Comparison of ENCODE assay signal across 30 cellular contexts in genomic region chr20:36818831-36819230, GRCh38. TPM values are rescaled to one million over a fixed set of nuclear protein-coding genes. Genes with fewer than 3 reads are reported as not detected.
DNase-seq lines count a peak whose midpoint lies in the region; ATAC-seq, FAIRE-seq and TF ChIP-seq lines count a peak whose summit lies in the region.
"Had no signal": no experiment of that assay in that cellular context is flagged by ENCODE, and none has a peak within 500 bp of the region (broad histone marks: within the 10 kb centered on the region; RNA-seq: fewer than 3 reads in every experiment).

No MANE protein-coding gene starts in this region.

- H3K9me3 ChIP-seq in endothelial cell of umbilical vein (replicated peaks; ENCODE audit: control insufficient read depth, insufficient read depth, low read length): no peaks in the 10 kb centered on the region
- H3K9me3 ChIP-seq: left lung, Peyer's patch, right atrium auricular region, suprapubic skin had no signal

- CTCF ChIA-PET in endothelial cell of umbilical vein (lab: Charles Lee): interaction anchor here (1.2 to 4.5 kb wide), 5 partner anchors 10 to 68 kb away, joined by 3 to 40 read pairs (median 4); a partner anchor contains a TSS

- dilution Hi-C loops in endothelial cell of umbilical vein (cut with MboI; ENCODE audit: extremely low pct_ligation_motif_present, low sequenced_read_pairs): no loop called here

- no peaks in the 10 kb centered on the region for H4K20me1 ChIP-seq in endothelial cell of umbilical vein (replicated peaks; ENCODE audit: control insufficient read depth, extremely low read depth, insufficient read depth, low read length)

- POLR2A ChIA-PET in endothelial cell of umbilical vein (lab: Charles Lee): no interaction called here

- BruUV-seq in endothelial cell of umbilical vein (replicated peaks; lab: Mats Ljungman, UMichigan): no TSS peak

- intact Hi-C loops in endothelial cell of umbilical vein (cut with micrococcal nuclease) (no loop called here), left colon (cut with DNase I, micrococcal nuclease) (no loop called here)

- H3K27me3 ChIP-seq in endothelial cell of umbilical vein (ENCODE audit: control insufficient read depth in 2 of 2, insufficient read depth in 2 of 2, low read length in 2 of 2): no peaks in the 10 kb centered on the region
- H3K27me3 ChIP-seq: brain microvascular endothelial cell, left lung, Peyer's patch, right atrium auricular region, suprapubic skin had no signal

- H3K36me3 ChIP-seq in endothelial cell of umbilical vein (ENCODE audit: control insufficient read depth in 2 of 2, extremely low read depth in 1 of 2, insufficient read depth in 2 of 2, low read length in 2 of 2): peaks cover 8 to 23% of the 10 kb centered on the region in 2 experiments

- H3K4me3 ChIP-seq in LNCaP clone FGC (ENCODE audit: low read depth, low read length) (no peak overlapping the region), endothelial cell of umbilical vein (replicated peaks in 1 of 3; ENCODE audit: insufficient read depth in 1 of 3, low read depth in 1 of 3, low read length in 3 of 3) (no peak overlapping the region)
- H3K4me3 ChIP-seq: left lung, Peyer's patch, right atrium auricular region, suprapubic skin had no signal

- H3K4me2 ChIP-seq in endothelial cell of umbilical vein (ENCODE audit: insufficient read depth, low read length): no peak overlapping the region

- H3K9me1 ChIP-seq in endothelial cell of umbilical vein (replicated peaks; ENCODE audit: control insufficient read depth, extremely low read depth, insufficient read depth, low read length): no peaks in the 10 kb centered on the region

- H3K4me1 ChIP-seq in endothelial cell of umbilical vein (ENCODE audit: control insufficient read depth, extremely low read depth, insufficient read depth, low read length): peaks cover 2% of the 10 kb centered on the region
- H3K4me1 ChIP-seq: Peyer's patch had no signal

- no peak overlapping the region for H3K9ac ChIP-seq in endothelial cell of umbilical vein (replicated peaks; ENCODE audit: extremely low read depth, insufficient read depth, low read length)

- no peak for TF ChIP-seq POLR2A in endothelial cell of umbilical vein (IDR thresholded peaks at IDR 0.05; ENCODE audit: low read depth, low read length)

- no peak overlapping the region for H2AFZ ChIP-seq in endothelial cell of umbilical vein (ENCODE audit: low read depth, low read length)

- DNase-seq in LNCaP clone FGC (ENCODE audit: low read depth) (peak; percentile 41), NCI-H2196 (lab: John Stamatoyannopoulos, UW; ENCODE audit: unreplicated experiment) (peak; percentile 69), endothelial cell of umbilical vein (ENCODE audit: low read depth, low spot score) (peak; percentile 36), retina (no peak), NCI-H2227 (lab: John Stamatoyannopoulos, UW; ENCODE audit: unreplicated experiment) (no peak), left colon (no peak)
- DNase-seq: ACHN; activated CD8-positive, alpha-beta memory T cell treated with anti-CD3 and anti-CD28 coated beads for 24 hours; activated T-cell treated with anti-CD3 and anti-CD28 coated beads, Interleukin-2, amount 50 U/mL, for 4 hours; brain microvascular endothelial cell; effector CD8-positive, alpha-beta T cell; foreskin melanocyte; left lung; midbrain; MM.1S; naive thymus-derived CD8-positive, alpha-beta T cell; Peyer's patch; stimulated activated CD4-positive, alpha-beta T cell treated with anti-CD3 and anti-CD28 coated beads, Interleukin-4, amount 100 ng/mL, for 1 hour; T-helper 1 cell had no signal

- ATAC-seq in GM19023 (IDR thresholded peaks at IDR 0.05; ENCODE audit: unreplicated experiment) (no peak), left colon (no peak)
- ATAC-seq: activated T-cell treated with anti-CD3 and anti-CD28 coated beads, Interleukin-2, amount 50 U/mL, for 4 hours; naive thymus-derived CD8-positive, alpha-beta T cell; stimulated activated memory B cell treated with anti-CD40 and anti-IgM and Interleukin-4, amounts not matched to agents 10 μg/mL and 1 μg/mL and 100 μg/mL, for 72 hours had no signal

- H3K27ac ChIP-seq in 22Rv1: peak overlapping the region; percentile 37
- no peak overlapping the region for H3K27ac ChIP-seq in endothelial cell of umbilical vein (ENCODE audit: insufficient read depth, low read depth, low read length)
- H3K27ac ChIP-seq: brain microvascular endothelial cell, left lung, Peyer's patch, suprapubic skin had no signal

- H3K79me2 ChIP-seq in endothelial cell of umbilical vein (ENCODE audit: control insufficient read depth, insufficient read depth, low read length): peaks cover under 1% of the 10 kb centered on the region

- TF ChIP-seq CTCF in 22Rv1 (IDR thresholded peaks at IDR 0.05) (no peak), LNCaP clone FGC (IDR thresholded peaks at IDR 0.05; ENCODE audit: control insufficient read depth, extremely low read depth, insufficient read depth) (no peak), endothelial cell of umbilical vein (IDR thresholded peaks at IDR 0.05; ENCODE audit: extremely low read depth in 1 of 2, insufficient read depth in 1 of 2, low read depth in 1 of 2, low read length in 2 of 2) (no peak)

- peak; percentile 55 for FAIRE-seq in endothelial cell of umbilical vein (lab: Jason Lieb, UNC)
- FAIRE-seq: urothelium cell line had no signal

TF ChIP-seq in endothelial cell of umbilical vein, 7 proteins besides CTCF, POLR2A, EP300 and RAD21:
- TF ChIP-seq FOS (IDR thresholded peaks at IDR 0.05; ENCODE audit: borderline replicate concordance, insufficient read depth, low read length) (no peak), EZH2 (IDR thresholded peaks at IDR 0.05; ENCODE audit: borderline replicate concordance, low read depth, low read length, severe bottlenecking) (no peak), GATA2 (IDR thresholded peaks at IDR 0.05; ENCODE audit: insufficient read depth, insufficient read length, low read depth, low read length) (no peak), MAX (IDR thresholded peaks at IDR 0.05; ENCODE audit: insufficient read depth, insufficient read length) (no peak), JUN (IDR thresholded peaks at IDR 0.05; ENCODE audit: borderline replicate concordance, insufficient read depth, insufficient read length, low read depth) (no peak), POLR2AphosphoS5 (IDR thresholded peaks at IDR 0.05; ENCODE audit: insufficient read depth, low read depth, low read length) (no peak), MYC (IDR thresholded peaks at IDR 0.05; ENCODE audit: low read depth, low read length) (no peak)

RNA-seq across cellular contexts. Expression of gene DSN1, which starts 45.3 kb away (rescaled TPM):
- total RNA-seq in endothelial cell of umbilical vein: 24.4 and 25.0 TPM in 2 replicates
- 8.4 and 11.0 TPM in 2 replicates for polyA plus RNA-seq in endothelial cell of umbilical vein
- polyA plus RNA-seq in endothelial cell of umbilical vein (2011; cell fraction: cytosol; rRNA removed): 19.3 and 19.9 TPM in 2 replicates
- polyA plus RNA-seq in endothelial cell of umbilical vein (2011; cell fraction: nucleus; rRNA removed): 14.6 and 21.5 TPM in 2 replicates
- polyA plus RNA-seq in endothelial cell of umbilical vein (2012): 14.0 and 19.3 TPM in 2 replicates
- polyA minus RNA-seq in endothelial cell of umbilical vein: 9.1 and 12.0 TPM in 2 replicates
- polyA minus RNA-seq in endothelial cell of umbilical vein (2011; cell fraction: cytosol; rRNA and poly(A)+ RNA removed): 17.6 TPM
- 10.7 and 11.1 TPM in 2 replicates for polyA minus RNA-seq in endothelial cell of umbilical vein (2011; cell fraction: nucleus; rRNA and poly(A)+ RNA removed)
- total RNA-seq in left colon: 1 to 10 TPM; 6.3 to 6.8 TPM

RNA-seq across cellular contexts. Expression of gene TLDC2, which starts 57.1 kb away (rescaled TPM):
- total RNA-seq in endothelial cell of umbilical vein (not detected in 2 replicates), left colon (10 to 100 TPM; 25.2 to 27.7 TPM)
- polyA plus RNA-seq in endothelial cell of umbilical vein: not detected in 2 replicates
- polyA plus RNA-seq in endothelial cell of umbilical vein (2011; cell fraction: cytosol; rRNA removed): not detected in 2 replicates
- polyA plus RNA-seq in endothelial cell of umbilical vein (2011; cell fraction: nucleus; rRNA removed): not detected in 2 replicates
- 0.19 and 0.23 TPM in 2 replicates for polyA plus RNA-seq in endothelial cell of umbilical vein (2012)
- not detected in 2 replicates for polyA minus RNA-seq in endothelial cell of umbilical vein
- not detected for polyA minus RNA-seq in endothelial cell of umbilical vein (2011; cell fraction: cytosol; rRNA and poly(A)+ RNA removed)
- not detected in 2 replicates for polyA minus RNA-seq in endothelial cell of umbilical vein (2011; cell fraction: nucleus; rRNA and poly(A)+ RNA removed)
- total RNA-seq: activated T-cell treated with anti-CD3 and anti-CD28 coated beads, Interleukin-2, amount 50 U/mL, for 4 hours; chondrocyte; H4; naive thymus-derived CD8-positive, alpha-beta T cell; NCI-H460; osteocyte; suprapubic skin had no signal
- polyA plus RNA-seq: IgD-negative memory B cell had no signal

Comparison
In these comparisons a context has a peak if more than half of its experiments do, and no peak if none do; other contexts are left out.
1. DNase-seq: peak in LNCaP clone FGC (single experiment), NCI-H2196 (single experiment) and endothelial cell of umbilical vein (single experiment); none in retina (single experiment), NCI-H2227 (single experiment) and left colon (0 of 2).
2. RNA of gene TLDC2, which starts 57.1 kb away (total RNA-seq): 25.2 to 27.7 TPM in left colon; not detected in endothelial cell of umbilical vein; every median in the first group is over 10 times any median in the second.